Comparison of ENCODE assay signal across 8 cellular contexts in the genomic region with DNA sequence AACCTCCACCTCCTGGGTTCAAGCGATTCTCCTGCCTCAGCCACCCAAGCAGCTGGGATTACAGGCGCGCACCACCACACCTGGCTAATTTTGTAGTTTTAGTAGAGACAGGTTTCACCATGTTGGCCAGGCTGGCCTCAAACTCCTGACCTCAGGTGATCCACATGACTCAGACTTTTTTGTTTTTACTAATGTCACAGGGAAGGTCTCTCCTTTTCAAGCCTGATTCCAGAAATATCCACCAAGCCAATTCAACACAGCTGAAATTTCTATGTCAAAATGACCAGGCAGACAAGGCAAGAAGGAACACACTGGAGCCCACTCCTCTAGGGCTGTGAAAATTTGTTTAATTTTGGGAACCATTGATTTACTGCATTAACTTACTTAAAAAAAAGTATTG.
DNase-seq lines count a peak whose midpoint lies in the region; ATAC-seq and TF ChIP-seq lines count a peak whose summit lies in the region.
"Not testable (repeated sequence)": the region's sequence is repeated elsewhere in the genome, so short reads cannot be mapped to it uniquely, and the experiment has no call there.

No MANE protein-coding gene starts in this region.

- not testable (repeated sequence) for DNase-seq in ascending aorta (ENCODE audit: low spot score in 2 of 2); coronary artery (ENCODE audit: low spot score); foreskin keratinocyte; sigmoid colon
- peak; percentile 55 for DNase-seq in left lobe of liver (ENCODE audit: low spot score)

- intact Hi-C loops in ascending aorta (cut with DNase I) = loop anchor here (10.0 kb wide), 1 partner anchor 217 kb away; no protein-coding TSS in a partner anchor
- intact Hi-C loops in sigmoid colon (cut with DNase I) = loop anchor here (2.0 to 10.0 kb wide), 2 partner anchors 27 to 163 kb away; no protein-coding TSS in a partner anchor

- H3K79me2 ChIP-seq in ACC112 (ENCODE audit: control insufficient read depth, insufficient read depth, low read length, unreplicated experiment) = peaks cover 65% of the 10 kb centered on the region
- H3K79me2 ChIP-seq in KMS-11 (ENCODE audit: insufficient read depth, low read depth) = not testable (repeated sequence)

- not testable (repeated sequence) for H3K4me3 ChIP-seq in ACC112 (ENCODE audit: low read depth, low read length); KMS-11 (IDR thresholded peaks at IDR 0.05; ENCODE audit: insufficient read depth, low read depth, low read length); ascending aorta; coronary artery; sigmoid colon

- peaks cover 60% of the 10 kb centered on the region for H3K4me1 ChIP-seq in ACC112 (ENCODE audit: control insufficient read depth, insufficient read depth, low read length, unreplicated experiment)
- H3K4me1 ChIP-seq in KMS-11 (ENCODE audit: low read depth, poor library complexity, severe bottlenecking) = peaks cover 60% of the 10 kb centered on the region
- H3K4me1 ChIP-seq in ascending aorta = peaks cover 16 to 50% of the 10 kb centered on the region in 2 donors
- H3K4me1 ChIP-seq in foreskin keratinocyte = peaks cover 55% of the 10 kb centered on the region
- H3K4me1 ChIP-seq in sigmoid colon = peaks cover 0 to 57% (median 50%) of the 10 kb centered on the region in 4 donors

- TF ChIP-seq POLR2A in sigmoid colon (IDR thresholded peaks at IDR 0.05) = not testable (repeated sequence)

- H2AFZ ChIP-seq in ACC112 (ENCODE audit: low read length, unreplicated experiment); KMS-11 (ENCODE audit: low read depth): not testable (repeated sequence)

- WGBS in sigmoid colon, 2 donors = 97 to 98% methylated on average over 3 of the region's 3 CpGs

- not testable (repeated sequence) for H3K4me2 ChIP-seq in KMS-11

- not testable (repeated sequence) for H3K36me3 ChIP-seq in ACC112 (ENCODE audit: insufficient read depth, low read length); KMS-11 (ENCODE audit: insufficient read depth); ascending aorta; sigmoid colon

- H3K9me3 ChIP-seq in ascending aorta, sigmoid colon: not testable (repeated sequence)

- peak overlapping the region; percentile 66 for H3K27ac ChIP-seq in ACC112 (ENCODE audit: low read depth, low read length)
- peak overlapping the region; percentile 22; the same call in 1 of the 2 replicates for H3K27ac ChIP-seq in KMS-11
- peak overlapping the region; percentile 80 to 92 for H3K27ac ChIP-seq in ascending aorta
- H3K27ac ChIP-seq in coronary artery = peak overlapping the region; percentile 79 to 85
- peak overlapping the region; percentile 21 for H3K27ac ChIP-seq in foreskin keratinocyte
- H3K27ac ChIP-seq in sigmoid colon = peak overlapping the region in 3 of 4 donors; percentile 86 to 89 (median 88)
- H3K27ac ChIP-seq in temporal lobe (ENCODE audit: low read depth, low read length) = peak overlapping the region; percentile 94

- not testable (repeated sequence) for TF ChIP-seq CTCF in KMS-11 (conservative IDR thresholded peaks at IDR 0.05; ENCODE audit: low read depth, low read length); ascending aorta (IDR thresholded peaks at IDR 0.05); coronary artery (IDR thresholded peaks at IDR 0.05); foreskin keratinocyte (conservative IDR thresholded peaks at IDR 0.05); sigmoid colon (IDR thresholded peaks at IDR 0.05)

- not testable (repeated sequence) for ATAC-seq in foreskin keratinocyte
- ATAC-seq in left lobe of liver = peak; percentile 15

- H3K9ac ChIP-seq in KMS-11 = not testable (repeated sequence)

- not testable (repeated sequence) for H3K27me3 ChIP-seq in ACC112 (ENCODE audit: insufficient read depth, low read length); KMS-11 (ENCODE audit: insufficient read depth, low read depth); ascending aorta; foreskin keratinocyte; sigmoid colon

- not testable (repeated sequence) for TF ChIP-seq EP300 in sigmoid colon (IDR thresholded peaks at IDR 0.05)

- H4K20me1 ChIP-seq in KMS-11 (ENCODE audit: insufficient read depth) = not testable (repeated sequence)

Comparison
In these comparisons a context has a peak if more than half of its experiments do, and no peak if none do; other contexts are left out.
1. H3K27ac ChIP-seq: peak in every context shown above with its lines; median percentile 94 in temporal lobe; 88 in sigmoid colon; 86 in ascending aorta; 82 in coronary artery; 66 in ACC112; 22 in KMS-11; 21 in foreskin keratinocyte.